In the genomic region with DNA sequence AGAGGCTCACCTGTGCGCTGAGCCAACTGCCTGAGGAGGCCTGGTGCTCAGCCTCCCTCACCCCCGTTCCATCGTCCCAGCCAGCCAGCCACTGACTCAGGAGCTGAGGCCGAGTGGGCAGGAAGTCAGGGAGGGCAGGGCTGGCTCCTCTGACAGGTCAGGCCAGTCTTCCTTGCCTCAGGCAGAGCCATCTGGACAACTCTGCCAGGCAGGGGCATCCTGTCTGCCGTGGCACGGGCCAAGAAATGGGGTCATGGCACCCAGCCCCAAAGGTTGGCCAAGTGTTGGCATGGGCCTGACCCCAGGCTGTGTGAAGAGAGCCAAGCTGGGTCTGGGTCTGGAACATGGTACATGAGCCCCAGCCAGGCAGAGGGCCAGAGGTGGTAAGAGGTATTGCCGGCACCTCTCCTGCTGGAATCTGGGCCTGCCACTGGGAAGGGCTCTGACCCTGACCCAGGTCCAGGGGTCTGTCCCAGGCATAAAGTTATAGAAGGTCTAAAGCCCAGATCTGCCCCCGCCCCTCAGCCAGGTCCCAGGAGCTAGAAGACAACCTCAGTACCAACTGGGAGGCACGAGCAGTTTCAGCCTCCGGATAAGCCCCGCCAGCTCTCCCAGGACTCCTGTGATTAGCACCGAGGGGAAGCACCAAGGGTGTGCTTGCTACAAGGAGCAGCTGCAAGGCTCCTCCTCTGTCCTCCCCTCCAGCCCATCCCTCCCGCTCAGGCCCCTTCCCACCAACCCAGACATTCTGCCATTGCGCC, we compare ENCODE assay signal across 17 cellular contexts. TPM values are rescaled to one million over a fixed set of nuclear protein-coding genes. Genes with fewer than 3 reads are reported as not detected.
DNase-seq lines count a peak whose midpoint lies in the region; ATAC-seq and TF ChIP-seq lines count a peak whose summit lies in the region.
"Had no signal": no experiment of that assay in that cellular context is flagged by ENCODE, and none has a peak within 500 bp of the region (broad histone marks: within the 10 kb centered on the region; RNA-seq: fewer than 3 reads in every experiment).

No MANE protein-coding gene starts in this region.

- CTCF ChIA-PET in PC-9 (lab: Charles Lee) = interaction anchor here (1.5 kb wide), 1 partner anchor 10 kb away, joined by 16 read pairs; no protein-coding TSS in a partner anchor
- CTCF ChIA-PET in activated CD8-positive, alpha-beta T cell treated with anti-CD3 and anti-CD28 coated beads for 36 hours (lab: Charles Lee) = interaction anchor here (0.6 to 3.7 kb wide), 4 partner anchors 10 to 80 kb away, joined by 3 to 24 read pairs (median 9); no protein-coding TSS in a partner anchor

- no peaks in the 10 kb centered on the region for H3K9me3 Mint-ChIP-seq in activated CD8-positive, alpha-beta T cell treated with anti-CD3 and anti-CD28 coated beads for 36 hours
- H3K9me3 Mint-ChIP-seq: memory B cell, T-cell had no signal

- H3K4me3 ChIP-seq in PC-9 (no peak overlapping the region), subcutaneous abdominal adipose tissue (ENCODE audit: low read depth in 1 of 5, low read length in 5 of 5) (no peak overlapping the region)
- H3K4me3 ChIP-seq: gastroesophageal sphincter had no signal

- no peak overlapping the region for H2AFZ ChIP-seq in PC-9

- H3K27me3 ChIP-seq in PC-9 (ENCODE audit: insufficient read depth, low read depth) (no peaks in the 10 kb centered on the region), subcutaneous abdominal adipose tissue (ENCODE audit: control insufficient read depth in 5 of 5, insufficient read depth in 4 of 5, low read length in 5 of 5) (no peaks in the 10 kb centered on the region)
- H3K27me3 ChIP-seq: gastroesophageal sphincter had no signal

- peaks cover 16% of the 10 kb centered on the region for H3K79me2 ChIP-seq in PC-9 (ENCODE audit: low read depth)

- H4K20me1 ChIP-seq in PC-9 (ENCODE audit: insufficient read depth) = 0 out of 2 replicates have a peak, but pooled peaks cover 7% of the 10 kb centered on the region

- H3K4me1 Mint-ChIP-seq in activated CD8-positive, alpha-beta T cell treated with anti-CD3 and anti-CD28 coated beads for 36 hours (ENCODE audit: low read depth) = peaks cover 5% of the 10 kb centered on the region

- peak overlapping the region; percentile 66 for H3K4me2 ChIP-seq in PC-9

- no peaks in the 10 kb centered on the region for H3K27me3 Mint-ChIP-seq in activated CD8-positive, alpha-beta T cell treated with anti-CD3 and anti-CD28 coated beads for 36 hours
- H3K27me3 Mint-ChIP-seq: memory B cell, T-cell had no signal

- no peak for TF ChIP-seq CTCF in PC-9 (conservative IDR thresholded peaks at IDR 0.05)
- no peak for TF ChIP-seq CTCF in activated CD8-positive, alpha-beta T cell treated with anti-CD3 and anti-CD28 coated beads for 36 hours (IDR thresholded peaks at IDR 0.05)

- no peaks in the 10 kb centered on the region for H3K9me3 ChIP-seq in PC-9 (ENCODE audit: insufficient read depth, low read depth)
- no peaks in the 10 kb centered on the region for H3K9me3 ChIP-seq in subcutaneous abdominal adipose tissue (ENCODE audit: control insufficient read depth in 5 of 5, low read length in 5 of 5)
- H3K9me3 ChIP-seq: gastroesophageal sphincter had no signal

- BruUV-seq in PC-9 (replicated peaks; lab: Mats Ljungman, UMichigan) = no TSS peak

- ATAC-seq in esophagus mucosa = peak; percentile 69
- ATAC-seq in activated CD8-positive, alpha-beta T cell treated with anti-CD3 and anti-CD28 coated beads for 36 hours = no peak
- ATAC-seq: gastroesophageal sphincter, T-cell had no signal

- H3K9ac ChIP-seq in subcutaneous abdominal adipose tissue (ENCODE audit: low read length in 5 of 5) = peak overlapping the region in 1 of 5 donors; percentile 10

- no peaks in the 10 kb centered on the region for H3K36me3 Mint-ChIP-seq in activated CD8-positive, alpha-beta T cell treated with anti-CD3 and anti-CD28 coated beads for 36 hours (ENCODE audit: low read depth)

- no peaks in the 10 kb centered on the region for H3K36me3 ChIP-seq in PC-9 (ENCODE audit: low read depth)
- peaks cover 0 to 26% (median 15%) of the 10 kb centered on the region in 5 donors for H3K36me3 ChIP-seq in subcutaneous abdominal adipose tissue (ENCODE audit: control insufficient read depth in 5 of 5, insufficient read depth in 5 of 5, low read length in 5 of 5)

- no peaks in the 10 kb centered on the region for H3K9me2 ChIP-seq in PC-9 (ENCODE audit: insufficient read depth)

- intact Hi-C loops in PC-9 (cut with micrococcal nuclease; ENCODE audit: unreplicated experiment) = no loop called here
- intact Hi-C loops in activated CD8-positive, alpha-beta T cell treated with anti-CD3 and anti-CD28 coated beads for 36 hours (cut with micrococcal nuclease) = no loop called here

- POLR2A ChIA-PET in PC-9 (lab: Charles Lee; ENCODE audit: unreplicated experiment) = interaction anchor here (0.5 to 0.7 kb wide), 3 partner anchors 10 to 563 kb away, joined by 3 to 8 read pairs (median 4); no protein-coding TSS in a partner anchor
- POLR2A ChIA-PET in activated CD8-positive, alpha-beta T cell treated with anti-CD3 and anti-CD28 coated beads for 36 hours (lab: Charles Lee) = interaction anchor here (1.5 to 1.7 kb wide), 2 partner anchors 10 to 34 kb away, joined by 4 to 5 read pairs; no protein-coding TSS in a partner anchor

- H3K4me3 Mint-ChIP-seq in activated CD8-positive, alpha-beta T cell treated with anti-CD3 and anti-CD28 coated beads for 36 hours = no peak overlapping the region
- H3K4me3 Mint-ChIP-seq: memory B cell, T-cell had no signal

- peak overlapping the region; percentile 45 for H3K27ac ChIP-seq in PC-9
- H3K27ac ChIP-seq in subcutaneous abdominal adipose tissue (ENCODE audit: low read depth, low read length) = peak overlapping the region; percentile 94

- DNase-seq in G401 (ENCODE audit: low spot score) (peak; percentile 52), PC-9 (peak; percentile 88 to 94), cerebellar nuclear complex (lab: John Stamatoyannopoulos, UW) (no peak), LoVo (ENCODE audit: low spot score) (no peak), SHP77 treated with DMSO at 0.1 percent for 48 hours (lab: John Stamatoyannopoulos, UW) (no peak)
- no peak for DNase-seq in activated CD8-positive, alpha-beta T cell treated with anti-CD3 and anti-CD28 coated beads for 36 hours
- DNase-seq: activated CD8-positive, alpha-beta memory T cell treated with anti-CD3 and anti-CD28 coated beads, Interleukin-2, amount 50 U/mL, for 48 hours; caudate nucleus; DMS 273 treated with DMSO at 0.1 percent for 48 hours; Karpas-422; NCI-H524 treated with DMSO at 0.1 percent for 48 hours; retina; T-cell had no signal

- in situ Hi-C loops in G401 (cut with HindIII; ENCODE audit: low sequenced_read_pairs) = no loop called here

- H3K27ac Mint-ChIP-seq in activated CD8-positive, alpha-beta T cell treated with anti-CD3 and anti-CD28 coated beads for 36 hours = no peak overlapping the region

- H3K4me1 ChIP-seq in PC-9 (replicated peaks; ENCODE audit: insufficient read depth) (peaks cover 73% of the 10 kb centered on the region), subcutaneous abdominal adipose tissue (ENCODE audit: control insufficient read depth in 5 of 5, insufficient read depth in 5 of 5, low read length in 5 of 5) (peaks cover 0 to 50% (median 41%) of the 10 kb centered on the region in 5 donors)

- H3F3A ChIP-seq in PC-9 (ENCODE audit: insufficient read depth, low read depth) = peaks cover 31% of the 10 kb centered on the region; the same call in 1 of the 2 replicates

RNA-seq across cellular contexts. Expression of gene VASN, which starts 2.5 kb away (rescaled TPM):
- 9.9 and 14.4 TPM in 2 replicates for total RNA-seq in G401 (2014; rRNA removed; shearing (Covaris generic))
- total RNA-seq in PC-9 (2021) (45.3 and 49.8 TPM in 2 replicates), esophagus mucosa (16.6 TPM)
- total RNA-seq in activated CD8-positive, alpha-beta T cell treated with anti-CD3 and anti-CD28 coated beads for 36 hours = not detected

RNA-seq across cellular contexts. Expression of gene PAM16, which starts 18.1 kb away (rescaled TPM):
- total RNA-seq in G401 (2014; rRNA removed; shearing (Covaris generic)) = 68.3 and 83.9 TPM in 2 replicates
- total RNA-seq in PC-9 (2021) (95.9 and 110 TPM in 2 replicates), esophagus mucosa (34.3 TPM)
- 10 to 100 TPM; 65.9 to 70.1 TPM for total RNA-seq in activated CD8-positive, alpha-beta T cell treated with anti-CD3 and anti-CD28 coated beads for 36 hours

RNA-seq across cellular contexts. Expression of gene CORO7, which starts 47.2 kb away (rescaled TPM):
- total RNA-seq in G401 (2014; rRNA removed; shearing (Covaris generic)) = 34.2 and 39.5 TPM in 2 replicates
- total RNA-seq in PC-9 (2021) (42.1 and 55.4 TPM in 2 replicates), esophagus mucosa (7.9 TPM)
- total RNA-seq in activated CD8-positive, alpha-beta T cell treated with anti-CD3 and anti-CD28 coated beads for 36 hours = 10 to 100 TPM; 73.3 to 76.6 TPM

RNA-seq across cellular contexts. Expression of gene GLIS2, which starts 53.3 kb away (rescaled TPM):
- total RNA-seq in G401 (2014; rRNA removed; shearing (Covaris generic)) = 0.44 and 0.80 TPM in 2 replicates
- 44.2 and 48.3 TPM in 2 replicates for total RNA-seq in PC-9 (2021)
- total RNA-seq in esophagus mucosa = 0.80 TPM
- total RNA-seq in activated CD8-positive, alpha-beta T cell treated with anti-CD3 and anti-CD28 coated beads for 36 hours = under 1 TPM; 0.49 to 0.77 TPM

RNA-seq across cellular contexts. Expression of gene DNAJA3, which starts 56.5 kb away (rescaled TPM):
- total RNA-seq in G401 (2014; rRNA removed; shearing (Covaris generic)) = 79.4 and 89.7 TPM in 2 replicates
- total RNA-seq in PC-9 (2021) (58.9 and 66.5 TPM in 2 replicates), esophagus mucosa (40.2 TPM)
- 100 to 1,000 TPM in 1 of 2 experiments, 10 to 100 TPM in 1; 86.8 to 101 TPM for total RNA-seq in activated CD8-positive, alpha-beta T cell treated with anti-CD3 and anti-CD28 coated beads for 36 hours

Comparison
In these comparisons a context has a peak if more than half of its experiments do, and no peak if none do; other contexts are left out.
1. DNase-seq: peak in G401 (single experiment) and PC-9 (2 of 2); none in cerebellar nuclear complex (0 of 2), LoVo (single experiment), activated CD8-positive, alpha-beta T cell treated with anti-CD3 and anti-CD28 coated beads for 36 hours (single experiment) and SHP77 treated with DMSO at 0.1 percent for 48 hours (single experiment).
2. RNA of gene VASN, which starts 2.5 kb away (total RNA-seq): 45.3 to 49.8 TPM in PC-9, 16.6 TPM in esophagus mucosa (single experiment) and 9.9 to 14.4 TPM in G401; not detected in activated CD8-positive, alpha-beta T cell treated with anti-CD3 and anti-CD28 coated beads for 36 hours; every median in the first group is over 10 times any median in the second.